Comparison of ENCODE assay signal across 2 cellular contexts in genomic region chr2:25340340-25340886, GRCh38.
TF ChIP-seq lines count a peak whose summit lies in the region.

No MANE protein-coding gene starts in this region.

TF ChIP-seq in SK-N-SH, 30 proteins besides CTCF, POLR2A, EP300 and RAD21 (continued from another document):
- TF ChIP-seq REST (IDR thresholded peaks at IDR 0.05; ENCODE audit: low read depth, low read length), result no peak
- TF ChIP-seq FOXJ3 (CRISPR knock-in tag; IDR thresholded peaks at IDR 0.05), result no peak
- TF ChIP-seq RFX5 (IDR thresholded peaks at IDR 0.05; ENCODE audit: low read length), result no peak
- no peak for TF ChIP-seq SIN3A (IDR thresholded peaks at IDR 0.05; ENCODE audit: borderline replicate concordance, low read depth, low read length)
- TF ChIP-seq FOSL2 (IDR thresholded peaks at IDR 0.05; ENCODE audit: borderline replicate concordance, low read depth), result no peak
- TF ChIP-seq GABPA (IDR thresholded peaks at IDR 0.05; ENCODE audit: low read depth), result no peak
- peak; percentile 68 for TF ChIP-seq CHD2 (IDR thresholded peaks at IDR 0.05; ENCODE audit: low read length, partially characterized antibody)
- TF ChIP-seq FOXM1 (IDR thresholded peaks at IDR 0.05; ENCODE audit: low read depth), result no peak
- TF ChIP-seq TEAD4 (IDR thresholded peaks at IDR 0.05; ENCODE audit: borderline replicate concordance, insufficient read depth), result no peak
- TF ChIP-seq JUND (IDR thresholded peaks at IDR 0.05), result no peak
- no peak for TF ChIP-seq ELF1 (IDR thresholded peaks at IDR 0.05)
- no peak for TF ChIP-seq EZH2phosphoT487 (IDR thresholded peaks at IDR 0.05; ENCODE audit: borderline replicate concordance, low read depth)
- TF ChIP-seq POLR2AphosphoS5 (IDR thresholded peaks at IDR 0.05; ENCODE audit: low read depth, low read length), result no peak
- peak; percentile 37 for TF ChIP-seq NFIC (IDR thresholded peaks at IDR 0.05; ENCODE audit: borderline replicate concordance)
- TF ChIP-seq YY1 (IDR thresholded peaks at IDR 0.05; ENCODE audit: low read depth), result no peak
- 0 out of 2 replicates have a peak, but pooled peaks have one; percentile 36 for TF ChIP-seq MXI1 (IDR thresholded peaks at IDR 0.05; ENCODE audit: low read depth, low read length)
- TF ChIP-seq, protein P1, sequence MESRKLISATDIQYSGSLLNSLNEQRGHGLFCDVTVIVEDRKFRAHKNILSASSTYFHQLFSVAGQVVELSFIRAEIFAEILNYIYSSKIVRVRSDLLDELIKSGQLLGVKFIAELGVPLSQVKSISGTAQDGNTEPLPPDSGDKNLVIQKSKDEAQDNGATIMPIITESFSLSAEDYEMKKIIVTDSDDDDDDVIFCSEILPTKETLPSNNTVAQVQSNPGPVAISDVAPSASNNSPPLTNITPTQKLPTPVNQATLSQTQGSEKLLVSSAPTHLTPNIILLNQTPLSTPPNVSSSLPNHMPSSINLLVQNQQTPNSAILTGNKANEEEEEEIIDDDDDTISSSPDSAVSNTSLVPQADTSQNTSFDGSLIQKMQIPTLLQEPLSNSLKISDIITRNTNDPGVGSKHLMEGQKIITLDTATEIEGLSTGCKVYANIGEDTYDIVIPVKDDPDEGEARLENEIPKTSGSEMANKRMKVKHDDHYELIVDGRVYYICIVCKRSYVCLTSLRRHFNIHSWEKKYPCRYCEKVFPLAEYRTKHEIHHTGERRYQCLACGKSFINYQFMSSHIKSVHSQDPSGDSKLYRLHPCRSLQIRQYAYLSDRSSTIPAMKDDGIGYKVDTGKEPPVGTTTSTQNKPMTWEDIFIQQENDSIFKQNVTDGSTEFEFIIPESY (IDR thresholded peaks at IDR 0.05; ENCODE audit: borderline replicate concordance, low read depth), result no peak
- no peak for TF ChIP-seq MEF2A (IDR thresholded peaks at IDR 0.05; ENCODE audit: borderline replicate concordance, low read depth)
- TF ChIP-seq TAF1 (IDR thresholded peaks at IDR 0.05; ENCODE audit: borderline replicate concordance, low read depth, low read length), result no peak
- TF ChIP-seq, protein P2, sequence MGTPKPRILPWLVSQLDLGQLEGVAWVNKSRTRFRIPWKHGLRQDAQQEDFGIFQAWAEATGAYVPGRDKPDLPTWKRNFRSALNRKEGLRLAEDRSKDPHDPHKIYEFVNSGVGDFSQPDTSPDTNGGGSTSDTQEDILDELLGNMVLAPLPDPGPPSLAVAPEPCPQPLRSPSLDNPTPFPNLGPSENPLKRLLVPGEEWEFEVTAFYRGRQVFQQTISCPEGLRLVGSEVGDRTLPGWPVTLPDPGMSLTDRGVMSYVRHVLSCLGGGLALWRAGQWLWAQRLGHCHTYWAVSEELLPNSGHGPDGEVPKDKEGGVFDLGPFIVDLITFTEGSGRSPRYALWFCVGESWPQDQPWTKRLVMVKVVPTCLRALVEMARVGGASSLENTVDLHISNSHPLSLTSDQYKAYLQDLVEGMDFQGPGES (IDR thresholded peaks at IDR 0.05; ENCODE audit: low read depth, low read length), result no peak
TF ChIP-seq in SK-N-SH: peak in this region for 3.

TF ChIP-seq in SK-N-SH treated with all-trans-retinoic acid at 6 μM for 48 hours, 23 proteins besides CTCF, POLR2A, EP300 and RAD21 (continued from another document):
- TF ChIP-seq, protein P3, sequence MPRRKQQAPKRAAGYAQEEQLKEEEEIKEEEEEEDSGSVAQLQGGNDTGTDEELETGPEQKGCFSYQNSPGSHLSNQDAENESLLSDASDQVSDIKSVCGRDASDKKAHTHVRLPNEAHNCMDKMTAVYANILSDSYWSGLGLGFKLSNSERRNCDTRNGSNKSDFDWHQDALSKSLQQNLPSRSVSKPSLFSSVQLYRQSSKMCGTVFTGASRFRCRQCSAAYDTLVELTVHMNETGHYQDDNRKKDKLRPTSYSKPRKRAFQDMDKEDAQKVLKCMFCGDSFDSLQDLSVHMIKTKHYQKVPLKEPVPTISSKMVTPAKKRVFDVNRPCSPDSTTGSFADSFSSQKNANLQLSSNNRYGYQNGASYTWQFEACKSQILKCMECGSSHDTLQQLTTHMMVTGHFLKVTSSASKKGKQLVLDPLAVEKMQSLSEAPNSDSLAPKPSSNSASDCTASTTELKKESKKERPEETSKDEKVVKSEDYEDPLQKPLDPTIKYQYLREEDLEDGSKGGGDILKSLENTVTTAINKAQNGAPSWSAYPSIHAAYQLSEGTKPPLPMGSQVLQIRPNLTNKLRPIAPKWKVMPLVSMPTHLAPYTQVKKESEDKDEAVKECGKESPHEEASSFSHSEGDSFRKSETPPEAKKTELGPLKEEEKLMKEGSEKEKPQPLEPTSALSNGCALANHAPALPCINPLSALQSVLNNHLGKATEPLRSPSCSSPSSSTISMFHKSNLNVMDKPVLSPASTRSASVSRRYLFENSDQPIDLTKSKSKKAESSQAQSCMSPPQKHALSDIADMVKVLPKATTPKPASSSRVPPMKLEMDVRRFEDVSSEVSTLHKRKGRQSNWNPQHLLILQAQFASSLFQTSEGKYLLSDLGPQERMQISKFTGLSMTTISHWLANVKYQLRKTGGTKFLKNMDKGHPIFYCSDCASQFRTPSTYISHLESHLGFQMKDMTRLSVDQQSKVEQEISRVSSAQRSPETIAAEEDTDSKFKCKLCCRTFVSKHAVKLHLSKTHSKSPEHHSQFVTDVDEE (CRISPR knock-in tag; IDR thresholded peaks at IDR 0.05), result no peak
- no peak for TF ChIP-seq SNAI2 (CRISPR knock-in tag; IDR thresholded peaks at IDR 0.05)
- TF ChIP-seq CSRNP3 (CRISPR knock-in tag; IDR thresholded peaks at IDR 0.05), result no peak
- no peak for TF ChIP-seq TCF4 (CRISPR knock-in tag; IDR thresholded peaks at IDR 0.05; ENCODE audit: borderline replicate concordance)
- TF ChIP-seq ZC3H10 (CRISPR knock-in tag; IDR thresholded peaks at IDR 0.05), result no peak
- TF ChIP-seq ZFP30 (CRISPR knock-in tag; IDR thresholded peaks at IDR 0.05), result no peak
- no peak for TF ChIP-seq ZFP3 (CRISPR knock-in tag; IDR thresholded peaks at IDR 0.05)
- no peak for TF ChIP-seq CSDC2 (CRISPR knock-in tag; IDR thresholded peaks at IDR 0.05)
- no peak for TF ChIP-seq ISL1 (CRISPR knock-in tag; IDR thresholded peaks at IDR 0.05)
- no peak for TF ChIP-seq ZNF70 (CRISPR knock-in tag; IDR thresholded peaks at IDR 0.05)
- TF ChIP-seq ESRRG (CRISPR knock-in tag; IDR thresholded peaks at IDR 0.05), result no peak
- no peak for TF ChIP-seq PATZ1 (CRISPR knock-in tag; IDR thresholded peaks at IDR 0.05; ENCODE audit: borderline replicate concordance)
